Comparison of ENCODE assay signal across 24 cellular contexts in the genomic region with DNA sequence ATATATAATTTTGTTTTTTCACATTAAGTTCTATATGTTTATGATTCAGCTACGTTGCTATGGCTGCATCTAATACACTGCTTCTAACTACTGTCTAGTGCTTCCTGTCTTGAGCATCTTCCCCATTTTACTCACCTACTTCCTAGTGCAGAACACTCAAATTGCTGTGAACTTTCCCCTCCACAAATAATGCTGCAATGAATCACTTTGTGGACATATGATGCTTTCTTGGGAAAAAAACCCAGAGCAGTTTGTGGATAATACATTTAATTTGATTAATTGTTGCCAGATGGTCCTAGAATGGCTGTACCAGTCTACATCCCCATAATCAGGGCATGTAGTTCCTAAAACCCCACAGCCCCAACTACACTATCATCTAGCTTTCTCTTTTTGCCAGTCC. TPM values are rescaled to one million over a fixed set of nuclear protein-coding genes. Genes with fewer than 3 reads are reported as not detected.
DNase-seq lines count a peak whose midpoint lies in the region; ATAC-seq and TF ChIP-seq lines count a peak whose summit lies in the region.
"Had no signal": no experiment of that assay in that cellular context is flagged by ENCODE, and none has a peak within 500 bp of the region (broad histone marks: within the 10 kb centered on the region; RNA-seq: fewer than 3 reads in every experiment).

No MANE protein-coding gene starts in this region.

- intact Hi-C loops in activated CD4-positive, alpha-beta memory T cell treated with anti-CD3 and anti-CD28 coated beads for 36 hours (cut with micrococcal nuclease) = no loop called here
- intact Hi-C loops in left ventricle myocardium inferior (cut with micrococcal nuclease) = no loop called here

- no peaks in the 10 kb centered on the region for H3K27me3 Mint-ChIP-seq in T-helper 17 cell
- H3K27me3 Mint-ChIP-seq in activated CD4-positive, alpha-beta memory T cell treated with anti-CD3 and anti-CD28 coated beads for 36 hours = no peaks in the 10 kb centered on the region

- peaks cover 17% of the 10 kb centered on the region for H3K4me1 ChIP-seq in left ventricle myocardium inferior
- H3K4me1 ChIP-seq: A549, prostate gland had no signal

- H3K27ac ChIP-seq in HL-60 (replicated peaks) (peak overlapping the region; percentile 37), left ventricle myocardium inferior (replicated peaks) (no peak overlapping the region)
- H3K27ac ChIP-seq: A549, adrenal gland, C4-2B, dorsolateral prefrontal cortex, prostate gland, vagina had no signal

- no peak overlapping the region for H3K27ac Mint-ChIP-seq in T-helper 17 cell
- H3K27ac Mint-ChIP-seq in activated CD4-positive, alpha-beta memory T cell treated with anti-CD3 and anti-CD28 coated beads for 36 hours = no peak overlapping the region
- H3K27ac Mint-ChIP-seq: H9, mesothelial cell of epicardium had no signal

- ATAC-seq in T-helper 17 cell = peak; percentile 63
- ATAC-seq: A549; activated T-cell treated with anti-CD3 and anti-CD28 coated beads, Interleukin-2, amount 50 U/mL, for 4 hours; Right ventricle myocardium inferior had no signal

- POLR2A ChIA-PET in activated CD4-positive, alpha-beta memory T cell treated with anti-CD3 and anti-CD28 coated beads for 36 hours (lab: Charles Lee) = no interaction called here

- no peak overlapping the region for H3K4me3 ChIP-seq in HL-60 (replicated peaks; ENCODE audit: insufficient read depth, low read length)
- H3K4me3 ChIP-seq in left ventricle myocardium inferior = no peak overlapping the region
- H3K4me3 ChIP-seq: A549, adrenal gland, dorsolateral prefrontal cortex, prostate gland, vagina had no signal

- peaks cover 13% of the 10 kb centered on the region for H3K4me1 Mint-ChIP-seq in T-helper 17 cell
- H3K4me1 Mint-ChIP-seq in activated CD4-positive, alpha-beta memory T cell treated with anti-CD3 and anti-CD28 coated beads for 36 hours (ENCODE audit: low read depth) = peaks cover 38% of the 10 kb centered on the region

- CTCF ChIA-PET in activated CD4-positive, alpha-beta memory T cell treated with anti-CD3 and anti-CD28 coated beads for 36 hours (lab: Charles Lee) = interaction anchor here (1.0 kb wide), 1 partner anchor 12 kb away, joined by 4 read pairs; no protein-coding TSS in a partner anchor

- no peak overlapping the region for H3K4me3 Mint-ChIP-seq in T-helper 17 cell
- no peak overlapping the region for H3K4me3 Mint-ChIP-seq in activated CD4-positive, alpha-beta memory T cell treated with anti-CD3 and anti-CD28 coated beads for 36 hours
- H3K4me3 Mint-ChIP-seq: activated T-cell treated with anti-CD3 and anti-CD28 coated beads, Interleukin-2, amount 50 U/mL, for 4 hours; H9; mesothelial cell of epicardium had no signal

- TF ChIP-seq CTCF in HL-60 (IDR thresholded peaks at IDR 0.05; ENCODE audit: insufficient read depth, low read length) (no peak), left ventricle myocardium inferior (IDR thresholded peaks at IDR 0.05; ENCODE audit: borderline replicate concordance) (no peak)

- H3K9me3 ChIP-seq in T-helper 17 cell (ENCODE audit: control insufficient read depth, low read length, poor library complexity, severe bottlenecking) = peaks cover 2% of the 10 kb centered on the region
- H3K9me3 ChIP-seq in left ventricle myocardium inferior (replicated peaks) = peaks cover 9% of the 10 kb centered on the region
- H3K9me3 ChIP-seq: A549, adrenal gland, prostate gland, vagina had no signal

- H3K27me3 ChIP-seq in HL-60 (ENCODE audit: insufficient read depth, poor library complexity, severe bottlenecking) (no peaks in the 10 kb centered on the region), left ventricle myocardium inferior (ENCODE audit: low read depth) (no peaks in the 10 kb centered on the region)
- H3K27me3 ChIP-seq: adrenal gland, dorsolateral prefrontal cortex, vagina had no signal

- H3K36me3 Mint-ChIP-seq in T-helper 17 cell (ENCODE audit: low read depth) = peaks cover 3% of the 10 kb centered on the region
- H3K36me3 Mint-ChIP-seq in activated CD4-positive, alpha-beta memory T cell treated with anti-CD3 and anti-CD28 coated beads for 36 hours = peaks cover 13% of the 10 kb centered on the region

- H3K36me3 ChIP-seq in left ventricle myocardium inferior = no peaks in the 10 kb centered on the region
- H3K36me3 ChIP-seq: adrenal gland, prostate gland, vagina had no signal

- DNase-seq in NCI-H82 (lab: John Stamatoyannopoulos, UW) (peak; percentile 5), NCI-H82 treated with DMSO at 0.1 percent for 48 hours (lab: John Stamatoyannopoulos, UW; ENCODE audit: unreplicated experiment) (no peak), HL-60 (ENCODE audit: low read depth in 1 of 2, low spot score in 1 of 2) (no peak), T-helper 17 cell (no peak), myocyte (ENCODE audit: low read depth) (peak; percentile 11), NCI-H2196 treated with DMSO at 0.1 percent for 48 hours (lab: John Stamatoyannopoulos, UW; ENCODE audit: unreplicated experiment) (no peak), left ventricle myocardium inferior (no peak)
- no peak for DNase-seq in activated CD4-positive, alpha-beta memory T cell treated with anti-CD3 and anti-CD28 coated beads for 36 hours
- DNase-seq: activated T-cell treated with anti-CD3 and anti-CD28 coated beads, Interleukin-2, amount 50 U/mL, for 4 hours; adrenal gland; dorsolateral prefrontal cortex; H9; MM.1S; NCI-H1930; NCI-H446 treated with DMSO at 0.1 percent for 48 hours; stimulated activated CD4-positive, alpha-beta T cell treated with anti-CD3 and anti-CD28 coated beads, Interleukin-4, amount 100 ng/mL, for 24 hours had no signal

- H3K9me3 Mint-ChIP-seq in activated CD4-positive, alpha-beta memory T cell treated with anti-CD3 and anti-CD28 coated beads for 36 hours = peaks cover 23% of the 10 kb centered on the region

RNA-seq across cellular contexts. Expression of gene CD180, which starts 18.5 kb away (rescaled TPM):
- total RNA-seq in T-helper 17 cell = 1 to 10 TPM in 1 of 2 donors, under 1 TPM in 1; 0.05 to 1.3 TPM
- total RNA-seq in myocyte = 0.51 TPM in 1 of 2 replicates, not detected in the other
- 0.14 TPM for polyA plus RNA-seq in myocyte (2012)
- under 1 TPM; 0.07 to 0.21 TPM for total RNA-seq in activated CD4-positive, alpha-beta memory T cell treated with anti-CD3 and anti-CD28 coated beads for 36 hours
- 0.44 TPM for total RNA-seq in left ventricle myocardium inferior
- total RNA-seq: bronchial epithelial cell, H9, mesothelial cell of epicardium had no signal
- polyA plus RNA-seq: A549, neural cell had no signal

Comparison
In these comparisons a context has a peak if more than half of its experiments do, and no peak if none do; other contexts are left out.
1. DNase-seq: peak in NCI-H82 (single experiment) and myocyte (single experiment); none in NCI-H82 treated with DMSO at 0.1 percent for 48 hours (single experiment), HL-60 (0 of 2), T-helper 17 cell (0 of 3), activated CD4-positive, alpha-beta memory T cell treated with anti-CD3 and anti-CD28 coated beads for 36 hours (single experiment), NCI-H2196 treated with DMSO at 0.1 percent for 48 hours (single experiment) and left ventricle myocardium inferior (single experiment).